In genomic region chr10:6642881-6643280, GRCh38 we compare ENCODE assay signal across 25 cellular contexts.
DNase-seq lines count a peak whose midpoint lies in the region; ATAC-seq and TF ChIP-seq lines count a peak whose summit lies in the region.
"Had no signal": no experiment of that assay in that cellular context is flagged by ENCODE, and none has a peak within 500 bp of the region (broad histone marks: within the 10 kb centered on the region; RNA-seq: fewer than 3 reads in every experiment).

No MANE protein-coding gene starts in this region.

- no peaks in the 10 kb centered on the region for H3K27me3 ChIP-seq in tibial nerve
- H3K27me3 ChIP-seq: breast epithelium, colonic mucosa had no signal

- peak; percentile 41 for DNase-seq in activated naive CD4-positive, alpha-beta T cell treated with anti-CD3 and anti-CD28 coated beads, Interleukin-2, amount 10 ng/mL, durations not matched to agents 7 days and 5 days
- DNase-seq in activated naive CD4-positive, alpha-beta T cell treated with Interleukin-2 at 50 U/mL for 16 hours = no peak
- DNase-seq in T-cell (peak in 2 of 34 experiments; percentile 3 to 9), RWPE1 (ENCODE audit: low spot score) (no peak), tibial nerve (ENCODE audit: low spot score in 2 of 2) (no peak)
- peak; percentile 36 for DNase-seq in stimulated activated CD8-positive, alpha-beta memory T cell treated with anti-CD3 and anti-CD28 coated beads, Interleukin-4, amount 100 ng/mL, for 48 hours
- DNase-seq: ACHN; activated CD4-positive, alpha-beta T cell treated with anti-CD3 and anti-CD28 coated beads, Interleukin-2, amount 50 U/mL, for 4 hours; activated T-cell treated with anti-CD3 and anti-CD28 coated beads, Interleukin-2, amount 50 U/mL, for 48 hours; amniotic stem cell; colonic mucosa; endodermal cell; esophagus squamous epithelium; islet precursor cell; lower lobe of right lung; NCI-H1694; NCI-H2171 treated with DMSO at 0.1 percent for 48 hours; NCI-H526 treated with DMSO at 0.1 percent for 48 hours had no signal

- H3K9me3 Mint-ChIP-seq in activated naive CD4-positive, alpha-beta T cell treated with anti-CD3 and anti-CD28 coated beads, Interleukin-2, amount 10 ng/mL, durations not matched to agents 7 days and 5 days = peaks cover 3% of the 10 kb centered on the region
- H3K9me3 Mint-ChIP-seq in T-cell = no peaks in the 10 kb centered on the region
- H3K9me3 Mint-ChIP-seq in activated T-helper 17 cell treated with anti-CD3 and anti-CD28 coated beads, Interleukin-2, amount 50 U/mL, for 72 hours = no peaks in the 10 kb centered on the region
- H3K9me3 Mint-ChIP-seq: endodermal cell had no signal

- no peak overlapping the region for H3K4me3 ChIP-seq in tibial nerve
- H3K4me3 ChIP-seq: breast epithelium, colonic mucosa, esophagus squamous epithelium, gastroesophageal sphincter, lower lobe of right lung, prostate gland had no signal

- H3K27ac ChIP-seq in RWPE1 = no peak overlapping the region
- H3K27ac ChIP-seq in tibial nerve = no peak overlapping the region
- H3K27ac ChIP-seq: breast epithelium, C4-2B, colonic mucosa, esophagus squamous epithelium, gastroesophageal sphincter, lower lobe of right lung, prostate gland had no signal

- WGBS in tibial nerve, 2 donors = 33 to 57% methylated on average over 5 of the region's 5 CpGs

- H3K4me3 Mint-ChIP-seq in activated naive CD4-positive, alpha-beta T cell treated with anti-CD3 and anti-CD28 coated beads, Interleukin-2, amount 10 ng/mL, durations not matched to agents 7 days and 5 days = peak overlapping the region; percentile 1
- H3K4me3 Mint-ChIP-seq in T-cell = no peak overlapping the region
- H3K4me3 Mint-ChIP-seq in activated T-helper 17 cell treated with anti-CD3 and anti-CD28 coated beads, Interleukin-2, amount 50 U/mL, for 72 hours = peak overlapping the region; percentile 36
- H3K4me3 Mint-ChIP-seq: endodermal cell had no signal

- H3K4me1 ChIP-seq in tibial nerve = no peaks in the 10 kb centered on the region
- H3K4me1 ChIP-seq: breast epithelium, colonic mucosa, esophagus squamous epithelium, gastroesophageal sphincter, lower lobe of right lung, prostate gland had no signal

- peaks cover 52% of the 10 kb centered on the region for H3K4me1 Mint-ChIP-seq in activated naive CD4-positive, alpha-beta T cell treated with anti-CD3 and anti-CD28 coated beads, Interleukin-2, amount 10 ng/mL, durations not matched to agents 7 days and 5 days
- H3K4me1 Mint-ChIP-seq in T-cell = peaks cover 19 to 34% (median 23%) of the 10 kb centered on the region in 3 donors
- H3K4me1 Mint-ChIP-seq in activated T-helper 17 cell treated with anti-CD3 and anti-CD28 coated beads, Interleukin-2, amount 50 U/mL, for 72 hours = peaks cover 24% of the 10 kb centered on the region
- H3K4me1 Mint-ChIP-seq: endodermal cell had no signal

- peaks cover 3% of the 10 kb centered on the region for H3K27me3 Mint-ChIP-seq in activated naive CD4-positive, alpha-beta T cell treated with anti-CD3 and anti-CD28 coated beads, Interleukin-2, amount 10 ng/mL, durations not matched to agents 7 days and 5 days
- no peaks in the 10 kb centered on the region for H3K27me3 Mint-ChIP-seq in T-cell
- H3K27me3 Mint-ChIP-seq in activated T-helper 17 cell treated with anti-CD3 and anti-CD28 coated beads, Interleukin-2, amount 50 U/mL, for 72 hours = no peaks in the 10 kb centered on the region

- no peak for TF ChIP-seq EP300 in tibial nerve (IDR thresholded peaks at IDR 0.05)

- no peaks in the 10 kb centered on the region for H3K36me3 ChIP-seq in tibial nerve
- H3K36me3 ChIP-seq: breast epithelium, colonic mucosa, esophagus squamous epithelium, gastroesophageal sphincter, lower lobe of right lung, prostate gland had no signal

- POLR2A ChIA-PET in T-cell (lab: Charles Lee) = interaction anchor here (0.6 kb wide), 2 partner anchors 66 to 160 kb away, joined by 4 to 5 read pairs; no protein-coding TSS in a partner anchor
- POLR2A ChIA-PET in RWPE1 (lab: Yijun Ruan, JAX; ENCODE audit: low non-redundant PET) = no interaction called here

- no peak for TF ChIP-seq CTCF in RWPE1 (conservative IDR thresholded peaks at IDR 0.05; ENCODE audit: low read depth)
- no peak for TF ChIP-seq CTCF in tibial nerve (IDR thresholded peaks at IDR 0.05)

- peak in 2 of 4 experiments; percentile 55 to 69 for ATAC-seq in T-cell (replicated peaks in 1 of 4)
- no peak for ATAC-seq in activated T-helper 17 cell treated with anti-CD3 and anti-CD28 coated beads, Interleukin-2, amount 50 U/mL, for 72 hours (replicated peaks)
- ATAC-seq in HG03159 (IDR thresholded peaks at IDR 0.05; ENCODE audit: unreplicated experiment) = no peak
- ATAC-seq: gastroesophageal sphincter, lower lobe of right lung, SK-N-SH treated with all-trans-retinoic acid at 6 μM for 48 hours had no signal

- H3K36me3 Mint-ChIP-seq in activated naive CD4-positive, alpha-beta T cell treated with anti-CD3 and anti-CD28 coated beads, Interleukin-2, amount 10 ng/mL, durations not matched to agents 7 days and 5 days = peaks cover 2% of the 10 kb centered on the region
- peaks cover 6% of the 10 kb centered on the region for H3K36me3 Mint-ChIP-seq in T-cell
- H3K36me3 Mint-ChIP-seq in activated T-helper 17 cell treated with anti-CD3 and anti-CD28 coated beads, Interleukin-2, amount 50 U/mL, for 72 hours (ENCODE audit: low read depth) = no peaks in the 10 kb centered on the region

- TF ChIP-seq POLR2A in tibial nerve (IDR thresholded peaks at IDR 0.05) = no peak

- H3K9me3 ChIP-seq in tibial nerve = peaks cover 0 to 7% (median 0%) of the 10 kb centered on the region in 4 donors
- H3K9me3 ChIP-seq: breast epithelium, colonic mucosa, esophagus squamous epithelium, gastroesophageal sphincter, lower lobe of right lung, prostate gland had no signal

- peak overlapping the region; percentile 42 for H3K27ac Mint-ChIP-seq in activated naive CD4-positive, alpha-beta T cell treated with anti-CD3 and anti-CD28 coated beads, Interleukin-2, amount 10 ng/mL, durations not matched to agents 7 days and 5 days
- peak overlapping the region; percentile 4 to 53 for H3K27ac Mint-ChIP-seq in T-cell
- H3K27ac Mint-ChIP-seq in activated T-helper 17 cell treated with anti-CD3 and anti-CD28 coated beads, Interleukin-2, amount 50 U/mL, for 72 hours = peak overlapping the region; percentile 42
- H3K27ac Mint-ChIP-seq: endodermal cell had no signal

- CTCF ChIA-PET in activated naive CD4-positive, alpha-beta T cell treated with anti-CD3 and anti-CD28 coated beads, Interleukin-2, amount 10 ng/mL, durations not matched to agents 7 days and 5 days (lab: Charles Lee) = interaction anchor here (1.0 to 2.9 kb wide), 6 partner anchors 24 to 237 kb away, joined by 3 to 10 read pairs (median 6); no protein-coding TSS in a partner anchor
- CTCF ChIA-PET in T-cell (lab: Charles Lee) = interaction anchor here in 1 of 2 donors (1.3 kb wide), 1 partner anchor 41 kb away, joined by 3 read pairs; no protein-coding TSS in a partner anchor
- CTCF ChIA-PET in RWPE1 (lab: Yijun Ruan, JAX) = no interaction called here

Comparison
In these comparisons a context has a peak if more than half of its experiments do, and no peak if none do; other contexts are left out.
1. DNase-seq: peak in activated naive CD4-positive, alpha-beta T cell treated with anti-CD3 and anti-CD28 coated beads, Interleukin-2, amount 10 ng/mL, durations not matched to agents 7 days and 5 days (single experiment) and stimulated activated CD8-positive, alpha-beta memory T cell treated with anti-CD3 and anti-CD28 coated beads, Interleukin-4, amount 100 ng/mL, for 48 hours (single experiment); none in activated naive CD4-positive, alpha-beta T cell treated with Interleukin-2 at 50 U/mL for 16 hours (single experiment), RWPE1 (single experiment) and tibial nerve (0 of 2).
2. H3K4me3 Mint-ChIP-seq: peak in activated naive CD4-positive, alpha-beta T cell treated with anti-CD3 and anti-CD28 coated beads, Interleukin-2, amount 10 ng/mL, durations not matched to agents 7 days and 5 days (single experiment) and activated T-helper 17 cell treated with anti-CD3 and anti-CD28 coated beads, Interleukin-2, amount 50 U/mL, for 72 hours (single experiment); none in T-cell (0 of 3).
3. Peak in every context shown above with its lines, with median percentiles within 50 percentile points of each other: H3K27ac Mint-ChIP-seq.